Comparison of ENCODE assay signal across 1 cellular context in the genomic region with DNA sequence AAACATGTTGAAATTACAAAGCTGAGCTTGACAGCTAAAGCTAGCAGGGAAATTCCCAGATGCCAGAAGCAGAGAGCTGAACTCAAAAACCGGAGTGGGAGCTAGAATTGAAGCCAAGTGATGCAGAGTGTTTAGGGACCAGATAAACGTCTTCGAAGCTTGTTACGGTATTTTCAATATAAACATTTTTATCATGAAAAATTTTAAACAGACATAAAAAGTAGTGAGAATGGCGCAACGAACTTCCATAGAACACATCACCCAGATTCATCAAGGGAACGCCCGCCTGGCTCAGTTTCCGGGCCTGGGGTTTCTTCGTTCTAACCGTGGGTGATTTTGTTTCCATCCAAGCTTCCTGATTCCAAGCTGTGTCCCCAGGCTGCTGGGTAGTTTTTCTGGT.
TF ChIP-seq lines count a peak whose summit lies in the region.

No MANE protein-coding gene starts in this region.

TF ChIP-seq in H1, 55 proteins besides CTCF, POLR2A, EP300 and RAD21:
- TF ChIP-seq JUND (IDR thresholded peaks at IDR 0.05; ENCODE audit: low read length) = no peak
- TF ChIP-seq CHD1 (IDR thresholded peaks at IDR 0.05; ENCODE audit: low read depth, low read length) = no peak
- no peak for TF ChIP-seq SUZ12 (IDR thresholded peaks at IDR 0.05; ENCODE audit: low read length)
- no peak for TF ChIP-seq POU5F1 (IDR thresholded peaks at IDR 0.05; ENCODE audit: low read depth, low read length)
- no peak for TF ChIP-seq FOSL1 (IDR thresholded peaks at IDR 0.05; ENCODE audit: insufficient read depth, low read depth, low read length)
- no peak for TF ChIP-seq TCF12 (IDR thresholded peaks at IDR 0.05; ENCODE audit: low read depth, low read length)
- no peak for TF ChIP-seq GTF2F1 (IDR thresholded peaks at IDR 0.05; ENCODE audit: borderline replicate concordance, low read depth, low read length)
- TF ChIP-seq BCL11A (IDR thresholded peaks at IDR 0.05; ENCODE audit: low read depth in 2 of 2, low read length in 2 of 2) = no peak
- TF ChIP-seq KDM4A (IDR thresholded peaks at IDR 0.05; ENCODE audit: low read depth, low read length, severe bottlenecking) = no peak
- TF ChIP-seq, protein P1, sequence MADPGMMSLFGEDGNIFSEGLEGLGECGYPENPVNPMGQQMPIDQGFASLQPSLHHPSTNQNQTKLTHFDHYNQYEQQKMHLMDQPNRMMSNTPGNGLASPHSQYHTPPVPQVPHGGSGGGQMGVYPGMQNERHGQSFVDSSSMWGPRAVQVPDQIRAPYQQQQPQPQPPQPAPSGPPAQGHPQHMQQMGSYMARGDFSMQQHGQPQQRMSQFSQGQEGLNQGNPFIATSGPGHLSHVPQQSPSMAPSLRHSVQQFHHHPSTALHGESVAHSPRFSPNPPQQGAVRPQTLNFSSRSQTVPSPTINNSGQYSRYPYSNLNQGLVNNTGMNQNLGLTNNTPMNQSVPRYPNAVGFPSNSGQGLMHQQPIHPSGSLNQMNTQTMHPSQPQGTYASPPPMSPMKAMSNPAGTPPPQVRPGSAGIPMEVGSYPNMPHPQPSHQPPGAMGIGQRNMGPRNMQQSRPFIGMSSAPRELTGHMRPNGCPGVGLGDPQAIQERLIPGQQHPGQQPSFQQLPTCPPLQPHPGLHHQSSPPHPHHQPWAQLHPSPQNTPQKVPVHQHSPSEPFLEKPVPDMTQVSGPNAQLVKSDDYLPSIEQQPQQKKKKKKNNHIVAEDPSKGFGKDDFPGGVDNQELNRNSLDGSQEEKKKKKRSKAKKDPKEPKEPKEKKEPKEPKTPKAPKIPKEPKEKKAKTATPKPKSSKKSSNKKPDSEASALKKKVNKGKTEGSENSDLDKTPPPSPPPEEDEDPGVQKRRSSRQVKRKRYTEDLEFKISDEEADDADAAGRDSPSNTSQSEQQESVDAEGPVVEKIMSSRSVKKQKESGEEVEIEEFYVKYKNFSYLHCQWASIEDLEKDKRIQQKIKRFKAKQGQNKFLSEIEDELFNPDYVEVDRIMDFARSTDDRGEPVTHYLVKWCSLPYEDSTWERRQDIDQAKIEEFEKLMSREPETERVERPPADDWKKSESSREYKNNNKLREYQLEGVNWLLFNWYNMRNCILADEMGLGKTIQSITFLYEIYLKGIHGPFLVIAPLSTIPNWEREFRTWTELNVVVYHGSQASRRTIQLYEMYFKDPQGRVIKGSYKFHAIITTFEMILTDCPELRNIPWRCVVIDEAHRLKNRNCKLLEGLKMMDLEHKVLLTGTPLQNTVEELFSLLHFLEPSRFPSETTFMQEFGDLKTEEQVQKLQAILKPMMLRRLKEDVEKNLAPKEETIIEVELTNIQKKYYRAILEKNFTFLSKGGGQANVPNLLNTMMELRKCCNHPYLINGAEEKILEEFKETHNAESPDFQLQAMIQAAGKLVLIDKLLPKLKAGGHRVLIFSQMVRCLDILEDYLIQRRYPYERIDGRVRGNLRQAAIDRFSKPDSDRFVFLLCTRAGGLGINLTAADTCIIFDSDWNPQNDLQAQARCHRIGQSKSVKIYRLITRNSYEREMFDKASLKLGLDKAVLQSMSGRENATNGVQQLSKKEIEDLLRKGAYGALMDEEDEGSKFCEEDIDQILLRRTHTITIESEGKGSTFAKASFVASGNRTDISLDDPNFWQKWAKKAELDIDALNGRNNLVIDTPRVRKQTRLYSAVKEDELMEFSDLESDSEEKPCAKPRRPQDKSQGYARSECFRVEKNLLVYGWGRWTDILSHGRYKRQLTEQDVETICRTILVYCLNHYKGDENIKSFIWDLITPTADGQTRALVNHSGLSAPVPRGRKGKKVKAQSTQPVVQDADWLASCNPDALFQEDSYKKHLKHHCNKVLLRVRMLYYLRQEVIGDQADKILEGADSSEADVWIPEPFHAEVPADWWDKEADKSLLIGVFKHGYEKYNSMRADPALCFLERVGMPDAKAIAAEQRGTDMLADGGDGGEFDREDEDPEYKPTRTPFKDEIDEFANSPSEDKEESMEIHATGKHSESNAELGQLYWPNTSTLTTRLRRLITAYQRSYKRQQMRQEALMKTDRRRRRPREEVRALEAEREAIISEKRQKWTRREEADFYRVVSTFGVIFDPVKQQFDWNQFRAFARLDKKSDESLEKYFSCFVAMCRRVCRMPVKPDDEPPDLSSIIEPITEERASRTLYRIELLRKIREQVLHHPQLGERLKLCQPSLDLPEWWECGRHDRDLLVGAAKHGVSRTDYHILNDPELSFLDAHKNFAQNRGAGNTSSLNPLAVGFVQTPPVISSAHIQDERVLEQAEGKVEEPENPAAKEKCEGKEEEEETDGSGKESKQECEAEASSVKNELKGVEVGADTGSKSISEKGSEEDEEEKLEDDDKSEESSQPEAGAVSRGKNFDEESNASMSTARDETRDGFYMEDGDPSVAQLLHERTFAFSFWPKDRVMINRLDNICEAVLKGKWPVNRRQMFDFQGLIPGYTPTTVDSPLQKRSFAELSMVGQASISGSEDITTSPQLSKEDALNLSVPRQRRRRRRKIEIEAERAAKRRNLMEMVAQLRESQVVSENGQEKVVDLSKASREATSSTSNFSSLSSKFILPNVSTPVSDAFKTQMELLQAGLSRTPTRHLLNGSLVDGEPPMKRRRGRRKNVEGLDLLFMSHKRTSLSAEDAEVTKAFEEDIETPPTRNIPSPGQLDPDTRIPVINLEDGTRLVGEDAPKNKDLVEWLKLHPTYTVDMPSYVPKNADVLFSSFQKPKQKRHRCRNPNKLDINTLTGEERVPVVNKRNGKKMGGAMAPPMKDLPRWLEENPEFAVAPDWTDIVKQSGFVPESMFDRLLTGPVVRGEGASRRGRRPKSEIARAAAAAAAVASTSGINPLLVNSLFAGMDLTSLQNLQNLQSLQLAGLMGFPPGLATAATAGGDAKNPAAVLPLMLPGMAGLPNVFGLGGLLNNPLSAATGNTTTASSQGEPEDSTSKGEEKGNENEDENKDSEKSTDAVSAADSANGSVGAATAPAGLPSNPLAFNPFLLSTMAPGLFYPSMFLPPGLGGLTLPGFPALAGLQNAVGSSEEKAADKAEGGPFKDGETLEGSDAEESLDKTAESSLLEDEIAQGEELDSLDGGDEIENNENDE (IDR thresholded peaks at IDR 0.05; ENCODE audit: insufficient replicate concordance, low read length) = no peak
- no peak for TF ChIP-seq CBX5 (IDR thresholded peaks at IDR 0.05; ENCODE audit: low read depth, low read length)
- no peak for TF ChIP-seq CHD2 (IDR thresholded peaks at IDR 0.05; ENCODE audit: low read length)
